28 cellular contexts compared by ENCODE assay signal in genomic region chr1:55279627-55280026, GRCh38.
"Had no signal": no experiment of that assay in that cellular context is flagged by ENCODE, and none has a peak within 500 bp of the region (broad histone marks: within the 10 kb centered on the region; RNA-seq: fewer than 3 reads in every experiment).

No MANE protein-coding gene starts in this region.

- H3K27ac ChIP-seq: colonic mucosa, coronary artery, dorsolateral prefrontal cortex, epithelial cell of prostate, esophagus muscularis mucosa, esophagus squamous epithelium, foreskin keratinocyte, gastrocnemius medialis, gastroesophageal sphincter, heart left ventricle, heart right ventricle had no signal

- DNase-seq: colonic mucosa; cortex of kidney; dermis blood vessel endothelial cell; dorsolateral prefrontal cortex; effector CD4-positive, alpha-beta T cell; effector CD8-positive, alpha-beta T cell; effector memory CD4-positive, alpha-beta T cell; effector memory CD8-positive, alpha-beta T cell; endodermal cell; erythroblast; esophagus squamous epithelium; foreskin fibroblast; foreskin keratinocyte; foreskin melanocyte; gastrocnemius medialis; glutamatergic neuron; head of caudate nucleus; heart left ventricle; heart right ventricle had no signal

- FAIRE-seq: colon, endometrium, endothelial cell of umbilical vein, frontal cortex had no signal

- ATAC-seq: effector memory CD8-positive, alpha-beta T cell; esophagus mucosa; foreskin keratinocyte; gastrocnemius medialis; gastroesophageal sphincter; heart left ventricle; heart right ventricle had no signal

- H3K9me3 ChIP-seq: colonic mucosa, esophagus muscularis mucosa, esophagus squamous epithelium, gastrocnemius medialis, gastroesophageal sphincter, heart left ventricle, heart right ventricle had no signal

- H3K4me3 ChIP-seq: colonic mucosa, coronary artery, dorsolateral prefrontal cortex, esophagus muscularis mucosa, esophagus squamous epithelium, gastrocnemius medialis, gastroesophageal sphincter, heart left ventricle, heart right ventricle had no signal

- H3K27me3 ChIP-seq: colonic mucosa, esophagus muscularis mucosa, esophagus squamous epithelium, foreskin keratinocyte, gastrocnemius medialis, gastroesophageal sphincter, heart left ventricle, heart right ventricle had no signal

- H3K36me3 ChIP-seq: colonic mucosa, esophagus muscularis mucosa, esophagus squamous epithelium, gastrocnemius medialis, gastroesophageal sphincter, heart left ventricle, heart right ventricle had no signal

- H3K4me1 ChIP-seq: colonic mucosa, foreskin keratinocyte had no signal
